14 cellular contexts compared by ENCODE assay signal in the genomic region with DNA sequence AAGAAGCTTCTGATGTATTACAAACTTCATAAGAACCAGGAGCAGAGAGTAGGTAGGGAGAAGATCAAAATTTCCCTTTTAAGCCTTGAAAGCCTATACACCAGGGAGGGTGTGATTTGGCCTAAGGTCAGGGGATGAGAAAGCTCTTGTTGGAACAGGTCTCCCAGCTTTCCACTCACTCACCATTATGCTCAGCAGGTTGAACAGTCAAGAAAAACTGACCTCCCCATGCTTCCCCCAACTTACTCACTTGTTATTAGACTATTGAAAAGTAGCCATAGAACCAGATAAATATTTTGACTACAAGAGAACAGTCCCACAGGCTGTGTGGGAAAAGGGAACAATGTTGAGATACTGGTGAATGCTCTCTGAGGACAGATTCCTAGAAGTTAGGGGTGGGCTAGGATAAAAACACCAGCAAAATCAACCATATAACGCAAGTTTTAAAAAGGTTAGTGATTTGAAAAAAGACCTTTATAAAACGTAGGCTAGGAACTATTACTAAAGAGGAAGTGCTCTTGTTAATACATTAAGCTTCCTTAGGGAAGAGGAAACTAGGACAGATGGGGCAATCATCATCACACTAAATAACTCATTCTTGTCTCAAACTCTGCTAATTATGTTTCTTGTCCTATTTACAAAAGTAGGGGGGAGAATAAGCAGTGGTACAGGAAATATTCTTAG. TPM values are rescaled to one million over a fixed set of nuclear protein-coding genes. Genes with fewer than 3 reads are reported as not detected.
DNase-seq lines count a peak whose midpoint lies in the region; TF ChIP-seq lines count a peak whose summit lies in the region.
"Had no signal": no experiment of that assay in that cellular context is flagged by ENCODE, and none has a peak within 500 bp of the region (broad histone marks: within the 10 kb centered on the region; RNA-seq: fewer than 3 reads in every experiment).

No MANE protein-coding gene starts in this region.

- DNase-seq in activated naive CD4-positive, alpha-beta T cell treated with anti-CD3 and anti-CD28 coated beads, Interleukin-2, amount 10 ng/mL, durations not matched to agents 7 days and 5 days, result no peak
- DNase-seq in SJCRH30 (no peak), fibroblast of mammary gland (ENCODE audit: low read depth) (peak; percentile 13), stomach (no peak), amygdala (lab: John Stamatoyannopoulos, UW) (no peak), NAMALWA (ENCODE audit: low spot score) (no peak)
- no peak for DNase-seq in activated CD4-positive, alpha-beta T cell treated with anti-CD3 and anti-CD28 coated beads for 48 hours
- DNase-seq: ACHN; activated naive CD4-positive, alpha-beta T cell treated with Interleukin-2 at 50 U/mL for 16 hours; kidney; NCI-H2107; T-helper 9 cell had no signal

- no peak for TF ChIP-seq CTCF in fibroblast of mammary gland (conservative IDR thresholded peaks at IDR 0.05; ENCODE audit: control insufficient read depth, insufficient read depth, low read depth, low read length)
- no peak for TF ChIP-seq CTCF in stomach (IDR thresholded peaks at IDR 0.05)

- no peaks in the 10 kb centered on the region for H3K9me3 Mint-ChIP-seq in activated naive CD4-positive, alpha-beta T cell treated with anti-CD3 and anti-CD28 coated beads, Interleukin-2, amount 50 U/mL, for 24 hours
- H3K9me3 Mint-ChIP-seq in activated naive CD4-positive, alpha-beta T cell treated with anti-CD3 and anti-CD28 coated beads, Interleukin-2, amount 10 ng/mL, durations not matched to agents 7 days and 5 days, result no peaks in the 10 kb centered on the region

- intact Hi-C loops in stomach (cut with DNase I; ENCODE audit: low total_unique reads), result loop anchor here (10.0 kb wide), 2 partner anchors 45 to 105 kb away; partner anchors contain the start of genes PCDHGA10, PCDHGB7 and PCDHGC3

- H3K27ac ChIP-seq in SJCRH30, result peak overlapping the region; percentile 89
- H3K27ac ChIP-seq in stomach, result peak overlapping the region in 3 of 5 donors; percentile 57 to 78 (median 74)

- H3K9me3 ChIP-seq in SJCRH30 (replicated peaks), result no peaks in the 10 kb centered on the region
- H3K9me3 ChIP-seq in stomach, result no peaks in the 10 kb centered on the region

- no peaks in the 10 kb centered on the region for H3K27me3 Mint-ChIP-seq in activated naive CD4-positive, alpha-beta T cell treated with anti-CD3 and anti-CD28 coated beads, Interleukin-2, amount 50 U/mL, for 24 hours
- no peaks in the 10 kb centered on the region for H3K27me3 Mint-ChIP-seq in activated naive CD4-positive, alpha-beta T cell treated with anti-CD3 and anti-CD28 coated beads, Interleukin-2, amount 10 ng/mL, durations not matched to agents 7 days and 5 days

- peaks cover 48% of the 10 kb centered on the region for H3K4me1 Mint-ChIP-seq in activated naive CD4-positive, alpha-beta T cell treated with anti-CD3 and anti-CD28 coated beads, Interleukin-2, amount 50 U/mL, for 24 hours
- H3K4me1 Mint-ChIP-seq in activated naive CD4-positive, alpha-beta T cell treated with anti-CD3 and anti-CD28 coated beads, Interleukin-2, amount 10 ng/mL, durations not matched to agents 7 days and 5 days, result peaks cover 13% of the 10 kb centered on the region

- no peak overlapping the region for H3K4me3 Mint-ChIP-seq in activated naive CD4-positive, alpha-beta T cell treated with anti-CD3 and anti-CD28 coated beads, Interleukin-2, amount 50 U/mL, for 24 hours
- H3K4me3 Mint-ChIP-seq in activated naive CD4-positive, alpha-beta T cell treated with anti-CD3 and anti-CD28 coated beads, Interleukin-2, amount 10 ng/mL, durations not matched to agents 7 days and 5 days, result no peak overlapping the region

- peaks cover 93% of the 10 kb centered on the region for H3K4me1 ChIP-seq in SJCRH30
- H3K4me1 ChIP-seq in stomach, result peaks cover 29 to 95% (median 53%) of the 10 kb centered on the region in 4 donors

- H3K27me3 ChIP-seq in SJCRH30 (no peaks in the 10 kb centered on the region), stomach (no peaks in the 10 kb centered on the region)

- no peak for TF ChIP-seq POLR2A in stomach (IDR thresholded peaks at IDR 0.05)

- CTCF ChIA-PET in activated naive CD4-positive, alpha-beta T cell treated with anti-CD3 and anti-CD28 coated beads, Interleukin-2, amount 10 ng/mL, durations not matched to agents 7 days and 5 days (lab: Charles Lee), result interaction anchor here (0.6 to 4.2 kb wide), 3 partner anchors 39 to 89 kb away, joined by 3 to 14 read pairs (median 4); partner anchors contain the start of gene PCDHGA12

- H3K4me3 ChIP-seq in SJCRH30, result no peak overlapping the region
- no peak overlapping the region for H3K4me3 ChIP-seq in fibroblast of mammary gland (ENCODE audit: control insufficient read depth, low read depth, low read length)
- H3K4me3 ChIP-seq in stomach, result no peak overlapping the region

- 56 to 79% (median 65%) methylated on average over 2 of the region's 2 CpGs for WGBS in stomach, 5 donors

- TF ChIP-seq EP300 in stomach (IDR thresholded peaks at IDR 0.05), result no peak

- H3K27ac Mint-ChIP-seq in activated naive CD4-positive, alpha-beta T cell treated with anti-CD3 and anti-CD28 coated beads, Interleukin-2, amount 50 U/mL, for 24 hours, result peak overlapping the region; percentile 74
- H3K27ac Mint-ChIP-seq in activated naive CD4-positive, alpha-beta T cell treated with anti-CD3 and anti-CD28 coated beads, Interleukin-2, amount 10 ng/mL, durations not matched to agents 7 days and 5 days, result no peak overlapping the region

- peaks cover 38% of the 10 kb centered on the region for H3K36me3 ChIP-seq in SJCRH30
- H3K36me3 ChIP-seq in stomach, result peaks cover 22 to 88% (median 83%) of the 10 kb centered on the region in 4 donors

- H3K36me3 Mint-ChIP-seq in activated naive CD4-positive, alpha-beta T cell treated with anti-CD3 and anti-CD28 coated beads, Interleukin-2, amount 50 U/mL, for 24 hours, result peaks cover 24% of the 10 kb centered on the region
- peaks cover 81% of the 10 kb centered on the region for H3K36me3 Mint-ChIP-seq in activated naive CD4-positive, alpha-beta T cell treated with anti-CD3 and anti-CD28 coated beads, Interleukin-2, amount 10 ng/mL, durations not matched to agents 7 days and 5 days

RNA-seq across cellular contexts. Expression of gene PCDHGC5, which starts 30.9 kb away (rescaled TPM):
- total RNA-seq in SJCRH30 (2014; rRNA removed; shearing (Covaris generic)), result 1.3 and 2.8 TPM in 2 replicates
- total RNA-seq in stomach, result 1 to 10 TPM in 3 of 5 donors, not detected in 2; 2.0 to 3.5 (median 2.7) TPM
- polyA plus RNA-seq in stomach, result under 1 TPM in 2 of 3 donors, not detected in 1; 0.08 to 0.12 TPM
- total RNA-seq: activated CD8-positive, alpha-beta memory T cell treated with anti-CD3 and anti-CD28 coated beads for 36 hours had no signal

RNA-seq across cellular contexts. Expression of gene PCDHGC4, which starts 34.9 kb away (rescaled TPM):
- total RNA-seq in SJCRH30 (2014; rRNA removed; shearing (Covaris generic)), result 3.4 and 3.6 TPM in 2 replicates
- 10 to 100 TPM in 1 of 5 donors, 1 to 10 TPM in 2, under 1 TPM in 1, not detected in 1; 0.87 to 15.4 (median 5.0) TPM for total RNA-seq in stomach
- not detected for polyA plus RNA-seq in stomach
- total RNA-seq: activated CD8-positive, alpha-beta memory T cell treated with anti-CD3 and anti-CD28 coated beads for 36 hours had no signal

RNA-seq across cellular contexts. Expression of gene PCDHGC3, which starts 44.0 kb away (rescaled TPM):
- 105 and 109 TPM in 2 replicates for total RNA-seq in SJCRH30 (2014; rRNA removed; shearing (Covaris generic))
- 10 to 100 TPM in 4 of 5 donors, 1 to 10 TPM in 1; 7.6 to 35.8 (median 18.8) TPM for total RNA-seq in stomach
- polyA plus RNA-seq in stomach, result 10 to 100 TPM; 20.0 to 30.3 (median 29.1) TPM
